14 cellular contexts compared by ENCODE assay signal in the genomic region with DNA sequence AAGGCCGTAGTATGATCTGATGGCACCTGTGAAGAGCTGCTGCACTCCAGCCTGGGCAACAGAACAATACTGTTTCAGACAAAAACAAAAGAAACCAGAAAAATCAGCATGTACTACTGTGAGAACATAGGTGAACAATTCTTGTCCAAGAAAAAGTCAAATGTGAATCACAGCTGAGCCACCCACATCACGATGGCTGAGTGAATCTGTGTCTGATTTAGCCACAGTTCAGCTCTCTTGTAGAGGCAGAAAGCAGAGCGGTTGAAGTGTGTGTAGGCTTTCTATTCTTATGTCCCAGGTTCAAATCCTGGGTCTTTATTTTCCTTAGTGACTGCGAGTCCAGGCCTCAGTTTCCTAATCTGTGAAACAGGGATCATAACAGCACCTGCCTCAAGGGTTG. TPM values are rescaled to one million over a fixed set of nuclear protein-coding genes. Genes with fewer than 3 reads are reported as not detected.
DNase-seq lines count a peak whose midpoint lies in the region; ATAC-seq and TF ChIP-seq lines count a peak whose summit lies in the region.
"Had no signal": no experiment of that assay in that cellular context is flagged by ENCODE, and none has a peak within 500 bp of the region (broad histone marks: within the 10 kb centered on the region; RNA-seq: fewer than 3 reads in every experiment).

No MANE protein-coding gene starts in this region.

- no peaks in the 10 kb centered on the region for H3K9me3 Mint-ChIP-seq in activated CD8-positive, alpha-beta T cell treated with anti-CD3 and anti-CD28 coated beads for 36 hours
- H3K9me3 Mint-ChIP-seq in activated CD8-positive, alpha-beta T cell treated with anti-CD3 and anti-CD28 coated beads, Interleukin-2, amount 10 ng/mL, durations not matched to agents 7 days and 5 days (ENCODE audit: insufficient read depth) = no peaks in the 10 kb centered on the region
- no peaks in the 10 kb centered on the region for H3K9me3 Mint-ChIP-seq in HFFc6
- no peaks in the 10 kb centered on the region for H3K9me3 Mint-ChIP-seq in stimulated activated effector memory CD8-positive, alpha-beta T cell treated with anti-CD3 and anti-CD28 coated beads, Interleukin-12 subunit alpha, Interleukin-12 subunit beta, amount 100 ng/mL, for 72 hours
- H3K9me3 Mint-ChIP-seq: GM23338 had no signal

- no peak overlapping the region for H3K9ac ChIP-seq in smooth muscle cell (ENCODE audit: low read depth)

- TF ChIP-seq CTCF in activated CD8-positive, alpha-beta T cell treated with anti-CD3 and anti-CD28 coated beads for 36 hours (IDR thresholded peaks at IDR 0.05) = no peak
- TF ChIP-seq CTCF in HFFc6 (IDR thresholded peaks at IDR 0.05) = no peak
- no peak for TF ChIP-seq CTCF in body of pancreas (IDR thresholded peaks at IDR 0.05)
- no peak for TF ChIP-seq CTCF in smooth muscle cell (IDR thresholded peaks at IDR 0.05; ENCODE audit: borderline replicate concordance, insufficient read depth, poor library complexity, severe bottlenecking)

- H3K4me3 Mint-ChIP-seq in activated CD8-positive, alpha-beta T cell treated with anti-CD3 and anti-CD28 coated beads for 36 hours = no peak overlapping the region
- no peak overlapping the region for H3K4me3 Mint-ChIP-seq in activated CD8-positive, alpha-beta T cell treated with anti-CD3 and anti-CD28 coated beads, Interleukin-2, amount 10 ng/mL, durations not matched to agents 7 days and 5 days
- H3K4me3 Mint-ChIP-seq in HFFc6 = no peak overlapping the region
- peak overlapping the region; percentile 17 for H3K4me3 Mint-ChIP-seq in stimulated activated effector memory CD8-positive, alpha-beta T cell treated with anti-CD3 and anti-CD28 coated beads, Interleukin-12 subunit alpha, Interleukin-12 subunit beta, amount 100 ng/mL, for 72 hours
- H3K4me3 Mint-ChIP-seq: GM23338 had no signal

- peak; percentile 77 for ATAC-seq in activated CD8-positive, alpha-beta T cell treated with anti-CD3 and anti-CD28 coated beads for 36 hours
- no peak for ATAC-seq in activated CD8-positive, alpha-beta T cell treated with anti-CD3 and anti-CD28 coated beads, Interleukin-2, amount 10 ng/mL, durations not matched to agents 7 days and 5 days
- no peak for ATAC-seq in body of pancreas
- ATAC-seq in stimulated activated effector memory CD8-positive, alpha-beta T cell treated with anti-CD3 and anti-CD28 coated beads, Interleukin-12 subunit alpha, Interleukin-12 subunit beta, amount 100 ng/mL, for 72 hours = peak; percentile 86

- H3K36me3 ChIP-seq in body of pancreas (replicated peaks in 1 of 2; ENCODE audit: insufficient read depth in 1 of 2, low read depth in 2 of 2) (no peaks in the 10 kb centered on the region), smooth muscle cell (ENCODE audit: low read depth) (no peaks in the 10 kb centered on the region)
- H3K36me3 ChIP-seq: MG63 had no signal

- H3K9me3 ChIP-seq in body of pancreas (no peaks in the 10 kb centered on the region), smooth muscle cell (replicated peaks; ENCODE audit: low read depth) (no peaks in the 10 kb centered on the region)
- H3K9me3 ChIP-seq: MG63 had no signal

- 82 to 85% methylated on average over 4 of the region's 4 CpGs for WGBS in body of pancreas, 2 donors
- 81% methylated on average over 4 of the region's 4 CpGs for WGBS in smooth muscle cell (ENCODE audit: low lambda C conversion rate)

- H3K27ac ChIP-seq in body of pancreas (peak overlapping the region in 3 of 4 donors; percentile 12 to 64 (median 54)), smooth muscle cell (ENCODE audit: low read depth) (no peak overlapping the region)

- no peaks in the 10 kb centered on the region for H4K20me1 ChIP-seq in smooth muscle cell (ENCODE audit: low read depth)

- H2AFZ ChIP-seq in smooth muscle cell (ENCODE audit: low read depth) = no peak overlapping the region
- H2AFZ ChIP-seq: GM23338 had no signal

- intact Hi-C loops in activated CD8-positive, alpha-beta T cell treated with anti-CD3 and anti-CD28 coated beads for 36 hours (cut with micrococcal nuclease) = no loop called here
- intact Hi-C loops in body of pancreas (cut with DNase I) = no loop called here

- no peak overlapping the region for H3K4me2 ChIP-seq in smooth muscle cell
- H3K4me2 ChIP-seq: GM23338 had no signal

- peaks cover 23% of the 10 kb centered on the region for H3K4me1 Mint-ChIP-seq in activated CD8-positive, alpha-beta T cell treated with anti-CD3 and anti-CD28 coated beads for 36 hours (ENCODE audit: low read depth)
- H3K4me1 Mint-ChIP-seq in activated CD8-positive, alpha-beta T cell treated with anti-CD3 and anti-CD28 coated beads, Interleukin-2, amount 10 ng/mL, durations not matched to agents 7 days and 5 days (ENCODE audit: low read depth) = peaks cover 32% of the 10 kb centered on the region
- peaks cover 37% of the 10 kb centered on the region for H3K4me1 Mint-ChIP-seq in HFFc6 (ENCODE audit: low read depth)
- H3K4me1 Mint-ChIP-seq in stimulated activated effector memory CD8-positive, alpha-beta T cell treated with anti-CD3 and anti-CD28 coated beads, Interleukin-12 subunit alpha, Interleukin-12 subunit beta, amount 100 ng/mL, for 72 hours = peaks cover 52% of the 10 kb centered on the region

- H3K79me2 ChIP-seq in smooth muscle cell (ENCODE audit: low read depth) = no peaks in the 10 kb centered on the region

- peak overlapping the region; percentile 69 for H3K27ac Mint-ChIP-seq in activated CD8-positive, alpha-beta T cell treated with anti-CD3 and anti-CD28 coated beads for 36 hours
- no peak overlapping the region for H3K27ac Mint-ChIP-seq in activated CD8-positive, alpha-beta T cell treated with anti-CD3 and anti-CD28 coated beads, Interleukin-2, amount 10 ng/mL, durations not matched to agents 7 days and 5 days
- H3K27ac Mint-ChIP-seq in HFFc6 = 0 out of 2 replicates have a peak overlapping the region, but pooled peaks have one; percentile 13
- peak overlapping the region; percentile 34 for H3K27ac Mint-ChIP-seq in stimulated activated effector memory CD8-positive, alpha-beta T cell treated with anti-CD3 and anti-CD28 coated beads, Interleukin-12 subunit alpha, Interleukin-12 subunit beta, amount 100 ng/mL, for 72 hours
- H3K27ac Mint-ChIP-seq: GM23338 had no signal

- H3K4me3 ChIP-seq in body of pancreas = no peak overlapping the region
- no peak overlapping the region for H3K4me3 ChIP-seq in smooth muscle cell
- H3K4me3 ChIP-seq: coronary artery, GM23338, MG63 had no signal

- H3F3A ChIP-seq in smooth muscle cell (ENCODE audit: low read depth) = peaks cover 11% of the 10 kb centered on the region

- H3K4me1 ChIP-seq in body of pancreas (peaks cover 62% of the 10 kb centered on the region), smooth muscle cell (ENCODE audit: low read depth) (peaks cover 14% of the 10 kb centered on the region)

- POLR2A ChIA-PET in activated CD8-positive, alpha-beta T cell treated with anti-CD3 and anti-CD28 coated beads for 36 hours (lab: Charles Lee) = interaction anchor here (0.7 to 1.0 kb wide), 2 partner anchors 9 to 34 kb away, joined by 3 read pairs; no protein-coding TSS in a partner anchor
- POLR2A ChIA-PET in activated CD8-positive, alpha-beta T cell treated with anti-CD3 and anti-CD28 coated beads, Interleukin-2, amount 10 ng/mL, durations not matched to agents 7 days and 5 days (lab: Charles Lee) = interaction anchor here (0.9 to 1.5 kb wide), 3 partner anchors 10 to 50 kb away, joined by 3 to 4 read pairs (median 3); no protein-coding TSS in a partner anchor

- H3K36me3 Mint-ChIP-seq in activated CD8-positive, alpha-beta T cell treated with anti-CD3 and anti-CD28 coated beads for 36 hours (ENCODE audit: low read depth) = no peaks in the 10 kb centered on the region
- H3K36me3 Mint-ChIP-seq in activated CD8-positive, alpha-beta T cell treated with anti-CD3 and anti-CD28 coated beads, Interleukin-2, amount 10 ng/mL, durations not matched to agents 7 days and 5 days (ENCODE audit: low read depth) = no peaks in the 10 kb centered on the region
- H3K36me3 Mint-ChIP-seq in HFFc6 (ENCODE audit: low read depth) = no peaks in the 10 kb centered on the region
- peaks cover 4% of the 10 kb centered on the region for H3K36me3 Mint-ChIP-seq in stimulated activated effector memory CD8-positive, alpha-beta T cell treated with anti-CD3 and anti-CD28 coated beads, Interleukin-12 subunit alpha, Interleukin-12 subunit beta, amount 100 ng/mL, for 72 hours

- CTCF ChIA-PET in activated CD8-positive, alpha-beta T cell treated with anti-CD3 and anti-CD28 coated beads for 36 hours (lab: Charles Lee) = interaction anchor here (1.2 to 1.8 kb wide), 3 partner anchors 14 to 46 kb away, joined by 3 to 5 read pairs (median 3); no protein-coding TSS in a partner anchor
- CTCF ChIA-PET in activated CD8-positive, alpha-beta T cell treated with anti-CD3 and anti-CD28 coated beads, Interleukin-2, amount 10 ng/mL, durations not matched to agents 7 days and 5 days (lab: Charles Lee) = interaction anchor here (0.9 kb wide), 1 partner anchor 56 kb away, joined by 3 read pairs; no protein-coding TSS in a partner anchor

- H3K27me3 ChIP-seq in body of pancreas = no peaks in the 10 kb centered on the region
- H3K27me3 ChIP-seq in smooth muscle cell (ENCODE audit: low read depth) = no peaks in the 10 kb centered on the region
- H3K27me3 ChIP-seq: MG63 had no signal

- H3K27me3 Mint-ChIP-seq in activated CD8-positive, alpha-beta T cell treated with anti-CD3 and anti-CD28 coated beads for 36 hours = peaks cover 1% of the 10 kb centered on the region
- no peaks in the 10 kb centered on the region for H3K27me3 Mint-ChIP-seq in activated CD8-positive, alpha-beta T cell treated with anti-CD3 and anti-CD28 coated beads, Interleukin-2, amount 10 ng/mL, durations not matched to agents 7 days and 5 days (ENCODE audit: low read depth)
- H3K27me3 Mint-ChIP-seq in HFFc6 (ENCODE audit: insufficient read depth) = peaks cover 7% of the 10 kb centered on the region

- peak; percentile 65 for DNase-seq in activated CD8-positive, alpha-beta T cell treated with anti-CD3 and anti-CD28 coated beads for 36 hours
- no peak for DNase-seq in activated CD8-positive, alpha-beta T cell treated with anti-CD3 and anti-CD28 coated beads, Interleukin-2, amount 10 ng/mL, durations not matched to agents 7 days and 5 days
- DNase-seq in HFFc6 (no peak), body of pancreas (no peak), KG1 (lab: John Stamatoyannopoulos, UW) (no peak), smooth muscle cell (lab: John Stamatoyannopoulos, UW; ENCODE audit: unreplicated experiment) (no peak), activated gamma-delta T cell treated with Interleukin-2 at 50 U/mL for 16 hours (no peak)
- DNase-seq in stimulated activated effector memory CD8-positive, alpha-beta T cell treated with anti-CD3 and anti-CD28 coated beads, Interleukin-12 subunit alpha, Interleukin-12 subunit beta, amount 100 ng/mL, for 72 hours (ENCODE audit: low spot score in 2 of 2) = no peak
- DNase-seq: COR-L47; MG63; NCI-H187; stimulated activated CD4-positive, alpha-beta T cell treated with anti-CD3 and anti-CD28 coated beads, Interleukin-4, amount 100 ng/mL, for 1 hour had no signal

- TF ChIP-seq POLR2A in body of pancreas (IDR thresholded peaks at IDR 0.05) = no peak

RNA-seq across cellular contexts. Expression of gene FURIN, which starts 4.4 kb away (rescaled TPM):
- 100 to 1,000 TPM; 111 to 117 TPM for total RNA-seq in activated CD8-positive, alpha-beta T cell treated with anti-CD3 and anti-CD28 coated beads for 36 hours
- 10 to 100 TPM; 86.0 to 86.5 TPM for total RNA-seq in activated CD8-positive, alpha-beta T cell treated with anti-CD3 and anti-CD28 coated beads, Interleukin-2, amount 10 ng/mL, durations not matched to agents 7 days and 5 days
- total RNA-seq in HFFc6 (2021; fragmentation: NEBNext Ultra II Directional; extraction: Animal tissue kit (Norgen Biotek cat#: 25700)) = 10 to 100 TPM; 68.9 to 79.4 (median 74.6) TPM
- total RNA-seq in body of pancreas = 100 to 1,000 TPM in 1 of 2 donors, 10 to 100 TPM in 1; 88.0 to 112 TPM
- total RNA-seq in smooth muscle cell = 52.5 and 66.0 TPM in 2 replicates
- 113 and 121 TPM in 2 replicates for polyA plus RNA-seq in smooth muscle cell

RNA-seq across cellular contexts. Expression of gene FES, which starts 20.3 kb away (rescaled TPM):
- 1 to 10 TPM; 4.1 to 4.6 TPM for total RNA-seq in activated CD8-positive, alpha-beta T cell treated with anti-CD3 and anti-CD28 coated beads for 36 hours
- 10 to 100 TPM; 10.5 to 11.1 TPM for total RNA-seq in activated CD8-positive, alpha-beta T cell treated with anti-CD3 and anti-CD28 coated beads, Interleukin-2, amount 10 ng/mL, durations not matched to agents 7 days and 5 days
- total RNA-seq in HFFc6 (2021; fragmentation: NEBNext Ultra II Directional; extraction: Animal tissue kit (Norgen Biotek cat#: 25700)) = 1 to 10 TPM in 4 of 6 experiments, under 1 TPM in 2; 0.41 to 1.4 (median 1.1) TPM
- total RNA-seq in body of pancreas = 10 to 100 TPM; 16.9 to 24.4 TPM
- 4.9 and 6.3 TPM in 2 replicates for total RNA-seq in smooth muscle cell
- polyA plus RNA-seq in smooth muscle cell = 6.2 and 8.2 TPM in 2 replicates

RNA-seq across cellular contexts. Expression of gene MAN2A2, which starts 39.1 kb away (rescaled TPM):
- total RNA-seq in activated CD8-positive, alpha-beta T cell treated with anti-CD3 and anti-CD28 coated beads for 36 hours = 10 to 100 TPM; 85.0 to 87.7 TPM
- total RNA-seq in activated CD8-positive, alpha-beta T cell treated with anti-CD3 and anti-CD28 coated beads, Interleukin-2, amount 10 ng/mL, durations not matched to agents 7 days and 5 days = 10 to 100 TPM; 82.7 to 97.7 TPM
- 10 to 100 TPM; 15.8 to 26.9 (median 23.4) TPM for total RNA-seq in HFFc6 (2021; fragmentation: NEBNext Ultra II Directional; extraction: Animal tissue kit (Norgen Biotek cat#: 25700))
- 100 to 1,000 TPM in 1 of 2 donors, 10 to 100 TPM in 1; 78.9 to 138 TPM for total RNA-seq in body of pancreas
- total RNA-seq in smooth muscle cell = 7.1 and 11.0 TPM in 2 replicates
- polyA plus RNA-seq in smooth muscle cell = 9.7 and 15.3 TPM in 2 replicates

Comparison
In these comparisons a context has a peak if more than half of its experiments do, and no peak if none do; other contexts are left out.
1. ATAC-seq: peak in activated CD8-positive, alpha-beta T cell treated with anti-CD3 and anti-CD28 coated beads for 36 hours (single experiment) and stimulated activated effector memory CD8-positive, alpha-beta T cell treated with anti-CD3 and anti-CD28 coated beads, Interleukin-12 subunit alpha, Interleukin-12 subunit beta, amount 100 ng/mL, for 72 hours (single experiment); none in activated CD8-positive, alpha-beta T cell treated with anti-CD3 and anti-CD28 coated beads, Interleukin-2, amount 10 ng/mL, durations not matched to agents 7 days and 5 days (single experiment) and body of pancreas (single experiment).